In the genomic region with DNA sequence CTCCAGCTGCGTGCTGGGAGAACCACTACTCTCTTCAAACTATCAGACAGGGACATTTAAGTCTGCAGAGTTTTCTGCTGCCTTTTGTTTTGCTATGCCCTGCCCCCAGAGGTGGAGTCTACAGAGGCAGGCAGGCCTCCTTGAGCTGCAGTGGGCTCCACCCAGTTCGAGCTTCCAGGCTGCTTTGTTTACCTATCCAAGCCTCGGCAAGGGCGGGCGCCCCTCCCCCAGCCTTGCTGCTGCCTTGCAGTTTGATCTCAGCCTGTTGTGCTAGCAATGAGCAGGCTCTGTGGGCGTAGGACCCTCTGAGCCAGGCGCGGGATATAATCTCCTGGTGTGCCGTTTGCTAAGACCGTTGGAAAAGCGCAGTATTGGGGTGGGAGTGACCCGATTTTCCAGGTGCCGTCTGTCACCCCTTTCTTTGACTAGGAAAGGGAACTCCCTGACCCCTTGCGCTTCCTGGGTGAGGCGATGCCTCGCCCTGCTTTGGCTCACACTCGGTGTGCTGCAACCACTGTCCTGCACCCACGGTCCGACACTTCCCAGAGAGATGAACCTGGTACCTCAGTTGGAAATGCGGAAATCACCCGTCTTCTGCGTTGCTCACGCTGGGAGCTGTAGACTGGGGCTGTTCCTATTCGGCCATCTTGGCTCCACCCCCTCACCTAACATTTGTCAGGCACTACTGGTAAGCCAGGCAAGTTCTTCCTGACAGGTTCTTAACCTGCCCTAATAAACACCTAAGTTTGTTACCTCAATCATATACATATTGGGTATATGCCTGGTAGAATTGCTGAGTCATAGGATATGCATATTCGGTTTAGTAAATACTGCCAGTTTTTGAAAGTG, we compare ENCODE assay signal across 2 cellular contexts.
TF ChIP-seq lines count a peak whose summit lies in the region.
"Not testable (repeated sequence)": the region's sequence is repeated elsewhere in the genome, so short reads cannot be mapped to it uniquely, and the experiment has no call there.

No MANE protein-coding gene starts in this region.

TF ChIP-seq in HEK293, 187 proteins besides CTCF, POLR2A, EP300 and RAD21:
- peak; percentile 94 for TF ChIP-seq ZNF558 (tag by site-specific recombination; IDR thresholded peaks at IDR 0.05)

TF ChIP-seq in K562, 482 proteins besides CTCF, POLR2A, EP300 and RAD21:
- peak; percentile 84; the same call in 1 of the 2 replicates for TF ChIP-seq BACH1 (tag; IDR thresholded peaks at IDR 0.05)
- TF ChIP-seq FOXK2 (conservative IDR thresholded peaks at IDR 0.05 in 1 of 2, IDR thresholded peaks at IDR 0.05 in 1 of 2; ENCODE audit: low read depth in 2 of 2), result peak; percentile 29 to 59; a peak in 2 of 4 replicates
- TF ChIP-seq MAFK (IDR thresholded peaks at IDR 0.05; ENCODE audit: low read length), result peak; percentile 89
- peak; percentile 14 to 83; a peak in 2 of 4 replicates for TF ChIP-seq FOXA3 (CRISPR knock-in tag; conservative IDR thresholded peaks at IDR 0.05 in 1 of 2, IDR thresholded peaks at IDR 0.05 in 1 of 2)
- 0 out of 2 replicates have a peak, but pooled peaks have one; percentile 22 for TF ChIP-seq SP1 (CRISPR knock-in tag; IDR thresholded peaks at IDR 0.05)
- peak; percentile 89 for TF ChIP-seq NFE2 (IDR thresholded peaks at IDR 0.05; ENCODE audit: low read depth)
- TF ChIP-seq NR2C1 (IDR thresholded peaks at IDR 0.05), result not testable (repeated sequence)
- TF ChIP-seq NR2C1 (tag; IDR thresholded peaks at IDR 0.05), result 0 out of 2 replicates have a peak, but pooled peaks have one; percentile 10
- TF ChIP-seq MAFG (tag; conservative IDR thresholded peaks at IDR 0.05), result peak; percentile 95
- TF ChIP-seq, protein P1, sequence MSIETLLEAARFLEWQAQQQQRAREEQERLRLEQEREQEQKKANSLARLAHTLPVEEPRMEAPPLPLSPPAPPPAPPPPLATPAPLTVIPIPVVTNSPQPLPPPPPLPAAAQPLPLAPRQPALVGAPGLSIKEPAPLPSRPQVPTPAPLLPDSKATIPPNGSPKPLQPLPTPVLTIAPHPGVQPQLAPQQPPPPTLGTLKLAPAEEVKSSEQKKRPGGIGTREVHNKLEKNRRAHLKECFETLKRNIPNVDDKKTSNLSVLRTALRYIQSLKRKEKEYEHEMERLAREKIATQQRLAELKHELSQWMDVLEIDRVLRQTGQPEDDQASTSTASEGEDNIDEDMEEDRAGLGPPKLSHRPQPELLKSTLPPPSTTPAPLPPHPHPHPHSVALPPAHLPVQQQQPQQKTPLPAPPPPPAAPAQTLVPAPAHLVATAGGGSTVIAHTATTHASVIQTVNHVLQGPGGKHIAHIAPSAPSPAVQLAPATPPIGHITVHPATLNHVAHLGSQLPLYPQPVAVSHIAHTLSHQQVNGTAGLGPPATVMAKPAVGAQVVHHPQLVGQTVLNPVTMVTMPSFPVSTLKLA (conservative IDR thresholded peaks at IDR 0.05), result 0 out of 4 replicates have a peak, but pooled peaks of 1 of the 2 experiments have one; percentile 41
- TF ChIP-seq MAFF (IDR thresholded peaks at IDR 0.05; ENCODE audit: low read length), result peak; percentile 90
- peak; percentile 98 for TF ChIP-seq ZNF316 (IDR thresholded peaks at IDR 0.05)
- peak; percentile 94 for TF ChIP-seq C11orf30 (IDR thresholded peaks at IDR 0.05; ENCODE audit: low read depth)
- peak; percentile 48 for TF ChIP-seq FOXJ2 (tag; IDR thresholded peaks at IDR 0.05)
- peak; percentile 80 for TF ChIP-seq NFE2L1 (tag; IDR thresholded peaks at IDR 0.05; ENCODE audit: borderline replicate concordance, low read depth)
- TF ChIP-seq YY1 (IDR thresholded peaks at IDR 0.05; ENCODE audit: borderline replicate concordance in 1 of 3, control insufficient read depth in 1 of 3, extremely low read depth in 1 of 3, insufficient read depth in 3 of 3, insufficient read length in 1 of 3, insufficient replicate concordance in 2 of 3, low read depth in 1 of 3, low read length in 2 of 3), result peak in 1 of 3 experiments; percentile 41
